ENCODE assay signal across 17 cellular contexts in genomic region chr4:98945297-98945850, GRCh38. TPM values are rescaled to one million over a fixed set of nuclear protein-coding genes. Genes with fewer than 3 reads are reported as not detected.
DNase-seq lines count a peak whose midpoint lies in the region; ATAC-seq and TF ChIP-seq lines count a peak whose summit lies in the region.
"Had no signal": no experiment of that assay in that cellular context is flagged by ENCODE, and none has a peak within 500 bp of the region (broad histone marks: within the 10 kb centered on the region; RNA-seq: fewer than 3 reads in every experiment).

No MANE protein-coding gene starts in this region.

- no peaks in the 10 kb centered on the region for H4K20me1 ChIP-seq in MM.1S (ENCODE audit: insufficient read depth, low read length)

- H3K4me3 ChIP-seq in MM.1S (ENCODE audit: low read length), result no peak overlapping the region
- no peak overlapping the region for H3K4me3 ChIP-seq in upper lobe of right lung
- H3K4me3 ChIP-seq: cardiac muscle cell, right lobe of liver had no signal

- no peak overlapping the region for H3K27ac Mint-ChIP-seq in activated naive CD8-positive, alpha-beta T cell treated with anti-CD3 and anti-CD28 coated beads, Interleukin-2, amount 50 U/mL, for 24 hours
- no peak overlapping the region for H3K27ac Mint-ChIP-seq in CD4-positive, alpha-beta T cell
- H3K27ac Mint-ChIP-seq: T-helper 2 cell treated with Interferon-gamma antibody and Interleukin-4, amounts not matched to agents 5 μg/mL and 100 μg/mL, for 36 hours had no signal

- no peak overlapping the region for H3K4me3 Mint-ChIP-seq in activated naive CD8-positive, alpha-beta T cell treated with anti-CD3 and anti-CD28 coated beads, Interleukin-2, amount 50 U/mL, for 24 hours
- no peak overlapping the region for H3K4me3 Mint-ChIP-seq in CD4-positive, alpha-beta T cell
- H3K4me3 Mint-ChIP-seq: T-helper 2 cell treated with Interferon-gamma antibody and Interleukin-4, amounts not matched to agents 5 μg/mL and 100 μg/mL, for 36 hours had no signal

- H3F3A ChIP-seq in MM.1S (ENCODE audit: insufficient read depth, low read length), result peaks cover 8% of the 10 kb centered on the region

- no peaks in the 10 kb centered on the region for H3K4me1 Mint-ChIP-seq in activated naive CD8-positive, alpha-beta T cell treated with anti-CD3 and anti-CD28 coated beads, Interleukin-2, amount 50 U/mL, for 24 hours
- no peaks in the 10 kb centered on the region for H3K4me1 Mint-ChIP-seq in CD4-positive, alpha-beta T cell (ENCODE audit: low read depth)

- intact Hi-C loops in upper lobe of right lung (cut with DNase I), result no loop called here
- intact Hi-C loops in CD4-positive, alpha-beta T cell (cut with DNase I, micrococcal nuclease), result no loop called here

- POLR2A ChIA-PET in CD4-positive, alpha-beta T cell (lab: Charles Lee), result no interaction called here

- TF ChIP-seq CTCF in MM.1S (IDR thresholded peaks at IDR 0.05; ENCODE audit: low read length) (no peak), upper lobe of right lung (IDR thresholded peaks at IDR 0.05) (no peak)
- no peak for TF ChIP-seq CTCF in CD4-positive, alpha-beta T cell (IDR thresholded peaks at IDR 0.05)

- H3K9ac ChIP-seq in MM.1S (ENCODE audit: low read length), result no peak overlapping the region

- H3K9me3 Mint-ChIP-seq in activated naive CD8-positive, alpha-beta T cell treated with anti-CD3 and anti-CD28 coated beads, Interleukin-2, amount 50 U/mL, for 24 hours, result no peaks in the 10 kb centered on the region
- H3K9me3 Mint-ChIP-seq in CD4-positive, alpha-beta T cell, result no peaks in the 10 kb centered on the region
- H3K9me3 Mint-ChIP-seq: T-helper 2 cell treated with Interferon-gamma antibody and Interleukin-4, amounts not matched to agents 5 μg/mL and 100 μg/mL, for 36 hours had no signal

- H3K4me1 ChIP-seq in MM.1S (ENCODE audit: low read length) (peaks cover 13% of the 10 kb centered on the region), upper lobe of right lung (no peaks in the 10 kb centered on the region)
- H3K4me1 ChIP-seq: right lobe of liver had no signal

- ATAC-seq in GM19035 (IDR thresholded peaks at IDR 0.05; ENCODE audit: unreplicated experiment), result peak; percentile 75
- peak; percentile 61 for ATAC-seq in HG02759 (IDR thresholded peaks at IDR 0.05; ENCODE audit: unreplicated experiment)
- no peak for ATAC-seq in upper lobe of right lung
- ATAC-seq in activated naive CD8-positive, alpha-beta T cell treated with anti-CD3 and anti-CD28 coated beads, Interleukin-2, amount 50 U/mL, for 24 hours, result no peak
- ATAC-seq in CD4-positive, alpha-beta T cell (ENCODE audit: poor library complexity), result no peak
- ATAC-seq: right lobe of liver had no signal

- no peak overlapping the region for H2AFZ ChIP-seq in MM.1S (ENCODE audit: low read length)

- H3K36me3 Mint-ChIP-seq in activated naive CD8-positive, alpha-beta T cell treated with anti-CD3 and anti-CD28 coated beads, Interleukin-2, amount 50 U/mL, for 24 hours (ENCODE audit: low read depth), result no peaks in the 10 kb centered on the region
- H3K36me3 Mint-ChIP-seq in CD4-positive, alpha-beta T cell (ENCODE audit: low read depth), result no peaks in the 10 kb centered on the region

- H3K27me3 Mint-ChIP-seq in activated naive CD8-positive, alpha-beta T cell treated with anti-CD3 and anti-CD28 coated beads, Interleukin-2, amount 50 U/mL, for 24 hours, result no peaks in the 10 kb centered on the region
- H3K27me3 Mint-ChIP-seq in CD4-positive, alpha-beta T cell, result no peaks in the 10 kb centered on the region

- H3K9me3 ChIP-seq in MM.1S (replicated peaks; ENCODE audit: insufficient read depth, low read length), result no peaks in the 10 kb centered on the region
- H3K9me3 ChIP-seq in upper lobe of right lung, result no peaks in the 10 kb centered on the region
- H3K9me3 ChIP-seq in CD4-positive, alpha-beta T cell (ENCODE audit: control insufficient read depth, low read length), result no peaks in the 10 kb centered on the region
- H3K9me3 ChIP-seq: right lobe of liver had no signal

- CTCF ChIA-PET in CD4-positive, alpha-beta T cell (lab: Charles Lee), result interaction anchor here (0.6 kb wide), 1 partner anchor 18 kb away, joined by 3 read pairs; no protein-coding TSS in a partner anchor

- H3K27me3 ChIP-seq in MM.1S (replicated peaks; ENCODE audit: insufficient read depth, low read length), result no peaks in the 10 kb centered on the region
- H3K27me3 ChIP-seq in upper lobe of right lung, result no peaks in the 10 kb centered on the region
- no peaks in the 10 kb centered on the region for H3K27me3 ChIP-seq in CD4-positive, alpha-beta T cell (ENCODE audit: control insufficient read depth, insufficient read depth, low read length)
- H3K27me3 ChIP-seq: cardiac muscle cell, right lobe of liver had no signal

- H3K4me2 ChIP-seq in MM.1S (ENCODE audit: low read depth, low read length), result peak overlapping the region; percentile 29; the same call in 1 of the 2 replicates

- H3K36me3 ChIP-seq in MM.1S (replicated peaks; ENCODE audit: insufficient read depth, low read length), result no peaks in the 10 kb centered on the region
- no peaks in the 10 kb centered on the region for H3K36me3 ChIP-seq in upper lobe of right lung
- H3K36me3 ChIP-seq: cardiac muscle cell, right lobe of liver had no signal

- no peaks in the 10 kb centered on the region for H3K79me2 ChIP-seq in MM.1S (ENCODE audit: low read length)

- DNase-seq in MM.1S (peak; percentile 40), iris pigment epithelial cell (ENCODE audit: low read depth) (peak; percentile 30), upper lobe of right lung (no peak)
- no peak for DNase-seq in activated naive CD8-positive, alpha-beta T cell treated with anti-CD3 and anti-CD28 coated beads, Interleukin-2, amount 50 U/mL, for 24 hours
- DNase-seq in CD4-positive, alpha-beta T cell, result no peak
- DNase-seq: activated CD8-positive, alpha-beta memory T cell treated with anti-CD3 and anti-CD28 coated beads, Interleukin-2, amount 50 U/mL, for 4 hours; activated naive CD4-positive, alpha-beta T cell treated with anti-CD3 and anti-CD28 coated beads, Interleukin-2, amount 50 U/mL, for 16 hours; DMS153; effector CD4-positive, alpha-beta T cell; nucleus accumbens; right lobe of liver; stimulated activated CD4-positive, alpha-beta T cell treated with anti-CD3 and anti-CD28 coated beads, Interleukin-1b, Interleukin-23, amount 100 ng/mL, for 48 hours had no signal

- no peaks in the 10 kb centered on the region for H3K9me2 ChIP-seq in MM.1S (replicated peaks; ENCODE audit: insufficient read depth, low read length)

- H3K27ac ChIP-seq in MM.1S (ENCODE audit: low read length) (no peak overlapping the region), upper lobe of right lung (no peak overlapping the region)
- no peak overlapping the region for H3K27ac ChIP-seq in CD4-positive, alpha-beta T cell (ENCODE audit: low read depth, low read length)
- H3K27ac ChIP-seq: cardiac muscle cell, HL-60, right lobe of liver had no signal

RNA-seq across cellular contexts. Expression of gene EIF4E, which starts 16.4 kb away (rescaled TPM):
- 58.6 TPM for total RNA-seq in upper lobe of right lung
- total RNA-seq in CD4-positive, alpha-beta T cell, result 10 to 100 TPM; 47.2 to 49.2 TPM

RNA-seq across cellular contexts. Expression of gene METAP1, which starts 50.1 kb away (rescaled TPM):
- total RNA-seq in upper lobe of right lung, result 30.4 TPM
- 10 to 100 TPM; 25.1 to 26.6 TPM for total RNA-seq in CD4-positive, alpha-beta T cell

Comparison
In these comparisons a context has a peak if more than half of its experiments do, and no peak if none do; other contexts are left out.
1. ATAC-seq: peak in GM19035 (single experiment) and HG02759 (single experiment); none in upper lobe of right lung (single experiment), activated naive CD8-positive, alpha-beta T cell treated with anti-CD3 and anti-CD28 coated beads, Interleukin-2, amount 50 U/mL, for 24 hours (single experiment) and CD4-positive, alpha-beta T cell (single experiment).
2. DNase-seq: peak in MM.1S (single experiment) and iris pigment epithelial cell (single experiment); none in upper lobe of right lung (single experiment), activated naive CD8-positive, alpha-beta T cell treated with anti-CD3 and anti-CD28 coated beads, Interleukin-2, amount 50 U/mL, for 24 hours (single experiment) and CD4-positive, alpha-beta T cell (0 of 10).